In the genomic region with DNA sequence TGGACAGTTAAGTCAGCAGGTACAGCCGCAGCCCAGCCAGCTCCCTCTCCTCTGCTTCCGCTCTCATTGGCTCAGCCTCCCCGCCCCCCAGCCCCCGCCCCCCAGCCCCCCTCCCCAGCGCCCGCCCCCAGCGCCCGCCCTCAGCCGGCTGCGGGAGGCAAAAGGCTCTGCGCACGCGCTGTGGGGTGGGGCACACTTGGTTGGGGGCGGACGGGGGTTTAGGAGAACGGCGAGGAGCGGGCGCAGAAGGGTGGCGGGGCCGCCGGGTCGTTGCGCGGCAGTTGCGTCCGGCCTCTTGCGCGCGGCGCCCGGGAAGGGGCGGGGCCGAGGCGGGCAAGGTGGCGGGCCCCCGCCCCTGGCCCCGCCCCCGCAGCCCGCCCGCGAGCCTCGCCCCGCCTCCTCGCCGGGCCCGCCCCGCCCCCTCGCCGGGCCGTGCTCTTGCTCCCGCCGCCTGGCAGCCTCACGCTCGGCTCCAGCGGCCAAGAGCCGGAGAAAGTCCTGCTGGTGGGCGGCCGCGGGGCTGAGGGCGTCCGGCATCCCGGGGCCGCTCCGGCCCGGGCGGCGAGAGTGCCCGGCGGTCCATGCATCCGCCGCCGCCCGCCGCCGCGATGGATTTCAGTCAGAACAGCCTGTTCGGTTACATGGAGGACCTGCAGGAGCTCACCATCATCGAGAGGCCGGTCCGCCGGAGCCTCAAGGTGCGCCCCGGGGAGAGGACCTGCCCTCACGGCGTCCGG, we compare ENCODE assay signal across 8 cellular contexts. TPM values are rescaled to one million over a fixed set of nuclear protein-coding genes. Genes with fewer than 3 reads are reported as not detected.
DNase-seq lines count a peak whose midpoint lies in the region; ATAC-seq lines count a peak whose summit lies in the region.

A gene with protein sequence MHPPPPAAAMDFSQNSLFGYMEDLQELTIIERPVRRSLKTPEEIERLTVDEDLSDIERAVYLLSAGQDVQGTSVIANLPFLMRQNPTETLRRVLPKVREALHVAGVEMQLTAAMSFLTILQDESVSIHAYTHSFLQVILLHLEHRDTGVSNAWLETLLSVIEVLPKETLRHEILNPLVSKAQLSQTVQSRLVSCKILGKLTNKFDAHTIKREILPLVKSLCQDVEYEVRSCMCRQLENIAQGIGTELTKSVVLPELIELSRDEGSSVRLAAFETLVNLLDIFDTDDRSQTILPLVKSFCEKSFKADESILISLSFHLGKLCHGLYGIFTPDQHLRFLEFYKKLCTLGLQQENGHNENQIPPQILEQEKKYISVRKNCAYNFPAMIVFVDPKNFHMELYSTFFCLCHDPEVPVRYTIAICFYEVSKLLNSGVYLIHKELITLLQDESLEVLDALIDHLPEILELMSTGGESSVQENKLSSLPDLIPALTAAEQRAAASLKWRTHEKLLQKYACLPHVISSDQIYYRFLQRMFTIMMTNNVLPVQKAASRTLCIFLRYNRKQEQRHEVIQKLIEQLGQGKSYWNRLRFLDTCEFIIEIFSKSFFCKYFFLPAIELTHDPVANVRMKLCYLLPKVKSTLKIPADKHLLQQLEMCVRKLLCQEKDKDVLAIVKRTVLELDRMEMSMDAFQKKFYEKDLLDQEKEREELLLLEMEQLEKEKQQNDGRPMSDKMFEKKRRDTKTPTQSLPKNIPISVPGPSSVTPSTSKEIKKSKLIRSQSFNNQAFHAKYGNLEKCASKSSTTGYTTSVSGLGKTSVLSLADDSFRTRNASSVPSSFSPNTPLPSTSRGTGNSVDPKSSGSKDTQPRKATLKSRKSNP (plus strand): TSS at position 438 of the 737 bp plus-strand sequence. CDS start 144 bp downstream, at position 582.

- H4K20me1 ChIP-seq in BLaER1 treated with 17β-estradiol and CSF1 and Interleukin-3, amounts not matched to agents 10 nM and 100 nM, result peaks cover 0 to 24% (median 0%) of the 10 kb centered on the region in 11 experiments; a peak in 7 of 22 replicates

- H3K27me3 Mint-ChIP-seq in activated CD8-positive, alpha-beta memory T cell treated with anti-CD3 and anti-CD28 coated beads, Interleukin-2, amount 10 ng/mL, durations not matched to agents 7 days and 5 days, result peaks cover 58% of the 10 kb centered on the region

- H3K27me3 ChIP-seq in BLaER1 treated with 17β-estradiol and CSF1 and Interleukin-3, amounts not matched to agents 10 nM and 100 nM, result peaks cover 40 to 64% (median 48%) of the 10 kb centered on the region in 11 experiments
- H3K27me3 ChIP-seq in endocrine pancreas (ENCODE audit: control insufficient read depth, insufficient read depth, low read length), result no peaks in the 10 kb centered on the region

- DNase-seq in HK-2 (ENCODE audit: unreplicated experiment) (peak; percentile 95), mesenteric fat pad (ENCODE audit: low spot score) (peak; percentile 91)
- DNase-seq in NK-92 treated with Interleukin-12 subunit alpha and Interleukin-12 subunit beta, amount 100 ng/mL, for 24 hours (lab: John Stamatoyannopoulos, UW), result peak; percentile 87
- DNase-seq in activated CD8-positive, alpha-beta memory T cell treated with anti-CD3 and anti-CD28 coated beads, Interleukin-2, amount 10 ng/mL, durations not matched to agents 7 days and 5 days, result peak; percentile 91
- peak; percentile 46 for DNase-seq in stimulated activated CD8-positive, alpha-beta memory T cell treated with anti-CD3 and anti-CD28 coated beads, Interleukin-15, amount 100 ng/mL, for 1 hour (ENCODE audit: low read depth)

- CTCF ChIA-PET in activated CD8-positive, alpha-beta memory T cell treated with anti-CD3 and anti-CD28 coated beads, Interleukin-2, amount 10 ng/mL, durations not matched to agents 7 days and 5 days (lab: Charles Lee), result interaction anchor here (0.6 to 4.0 kb wide), 7 partner anchors 8 to 234 kb away, joined by 3 to 26 read pairs (median 3); no protein-coding TSS in a partner anchor

- H3K4me1 ChIP-seq in BLaER1 treated with 17β-estradiol and CSF1 and Interleukin-3, amounts not matched to agents 10 nM and 100 nM, result peaks cover 0 to 17% (median 7%) of the 10 kb centered on the region in 10 experiments; a peak in 14 of 20 replicates
- peaks cover 9% of the 10 kb centered on the region for H3K4me1 ChIP-seq in endocrine pancreas (ENCODE audit: control insufficient read depth, insufficient read depth, low read length)

- no peaks in the 10 kb centered on the region for H3K36me3 Mint-ChIP-seq in activated CD8-positive, alpha-beta memory T cell treated with anti-CD3 and anti-CD28 coated beads, Interleukin-2, amount 10 ng/mL, durations not matched to agents 7 days and 5 days

- peak within 1 kb of the TSS; percentile 67 to 78 (median 71) for H3K4me3 ChIP-seq in BLaER1 treated with 17β-estradiol and CSF1 and Interleukin-3, amounts not matched to agents 10 nM and 100 nM
- peak within 1 kb of the TSS; percentile 12 for H3K4me3 ChIP-seq in endocrine pancreas (ENCODE audit: control insufficient read depth, insufficient read depth, low read length)

- H3K36me3 ChIP-seq in BLaER1 treated with 17β-estradiol and CSF1 and Interleukin-3, amounts not matched to agents 10 nM and 100 nM, result no peaks in the 10 kb centered on the region
- H3K36me3 ChIP-seq in endocrine pancreas (ENCODE audit: control insufficient read depth, insufficient read depth, low read length), result no peaks in the 10 kb centered on the region

- peaks cover 17% of the 10 kb centered on the region for H3K4me1 Mint-ChIP-seq in activated CD8-positive, alpha-beta memory T cell treated with anti-CD3 and anti-CD28 coated beads, Interleukin-2, amount 10 ng/mL, durations not matched to agents 7 days and 5 days

- peak within 1 kb of the TSS; percentile 94 to 98 (median 96) for H3K4me2 ChIP-seq in BLaER1 treated with 17β-estradiol and CSF1 and Interleukin-3, amounts not matched to agents 10 nM and 100 nM

- peak within 1 kb of the TSS; percentile 56 for H3K27ac Mint-ChIP-seq in activated CD8-positive, alpha-beta memory T cell treated with anti-CD3 and anti-CD28 coated beads, Interleukin-2, amount 10 ng/mL, durations not matched to agents 7 days and 5 days

- H3K9me3 Mint-ChIP-seq in activated CD8-positive, alpha-beta memory T cell treated with anti-CD3 and anti-CD28 coated beads, Interleukin-2, amount 10 ng/mL, durations not matched to agents 7 days and 5 days (ENCODE audit: low read depth), result no peaks in the 10 kb centered on the region

- ATAC-seq in GM19452 (IDR thresholded peaks at IDR 0.05; ENCODE audit: unreplicated experiment), result peak; percentile 80
- peak; percentile 93 for ATAC-seq in activated CD8-positive, alpha-beta memory T cell treated with anti-CD3 and anti-CD28 coated beads, Interleukin-2, amount 10 ng/mL, durations not matched to agents 7 days and 5 days

- H3K4me3 Mint-ChIP-seq in activated CD8-positive, alpha-beta memory T cell treated with anti-CD3 and anti-CD28 coated beads, Interleukin-2, amount 10 ng/mL, durations not matched to agents 7 days and 5 days, result peak within 1 kb of the TSS; percentile 66

- peak within 1 kb of the TSS; percentile 58 to 78 (median 73); a peak in 20 of 22 replicates for H3K9ac ChIP-seq in BLaER1 treated with 17β-estradiol and CSF1 and Interleukin-3, amounts not matched to agents 10 nM and 100 nM
- H3K9ac ChIP-seq in endocrine pancreas (ENCODE audit: control insufficient read depth, insufficient read depth, low read length), result peak within 1 kb of the TSS; percentile 81

- no peaks in the 10 kb centered on the region for H3K9me3 ChIP-seq in BLaER1 treated with 17β-estradiol and CSF1 and Interleukin-3, amounts not matched to agents 10 nM and 100 nM (replicated peaks in 1 of 11)
- no peaks in the 10 kb centered on the region for H3K9me3 ChIP-seq in endocrine pancreas (ENCODE audit: control insufficient read depth, low read length)

- peak within 1 kb of the TSS in 10 of 11 experiments; percentile 38 to 67 (median 52); a peak in 13 of 22 replicates for H3K27ac ChIP-seq in BLaER1 treated with 17β-estradiol and CSF1 and Interleukin-3, amounts not matched to agents 10 nM and 100 nM

RNA-seq across cellular contexts. Expression of the gene that starts here (rescaled TPM):
- under 1 TPM; 0.64 to 0.68 TPM for total RNA-seq in activated CD8-positive, alpha-beta memory T cell treated with anti-CD3 and anti-CD28 coated beads, Interleukin-2, amount 10 ng/mL, durations not matched to agents 7 days and 5 days
- 0.13 TPM for total RNA-seq in mesenteric fat pad

Comparison
In these comparisons a context has a peak if more than half of its experiments do, and no peak if none do; other contexts are left out.
1. Peak in every context shown above with its lines: DNase-seq, ATAC-seq, H3K4me3 ChIP-seq and H3K27ac ChIP-seq.
2. Peak in DNase-seq and ATAC-seq in activated CD8-positive, alpha-beta memory T cell treated with anti-CD3 and anti-CD28 coated beads, Interleukin-2, amount 10 ng/mL, durations not matched to agents 7 days and 5 days; RNA of the gene not detected or under 1 TPM.
3. Peak in DNase-seq in mesenteric fat pad; RNA of the gene not detected or under 1 TPM.